ENCODE assay signal across 20 cellular contexts in genomic region chr7:1724118-1724910, GRCh38. TPM values are rescaled to one million over a fixed set of nuclear protein-coding genes. Genes with fewer than 3 reads are reported as not detected.
A peak's percentile ranks its signal among the peaks of the same experiment; 100 is the strongest.
DNase-seq lines count a peak whose midpoint lies in the region; ATAC-seq, FAIRE-seq and TF ChIP-seq lines count a peak whose summit lies in the region.
"Had no signal": no experiment of that assay in that cellular context is flagged by ENCODE, and none has a peak within 500 bp of the region (broad histone marks: within the 10 kb centered on the region; RNA-seq: fewer than 3 reads in every experiment).

No MANE protein-coding gene starts in this region.

- H3K18ac ChIP-seq in H1 (ENCODE audit: extremely low read depth, low read length) = no peak overlapping the region

- no peak overlapping the region for H3K27ac ChIP-seq in H1 (ENCODE audit: low read depth, low read length)
- H3K27ac ChIP-seq: HL-60, Peyer's patch had no signal

- WGBS in H1 (ENCODE audit: extremely low coverage in 1 of 2, insufficient coverage in 1 of 2, insufficient read length in 1 of 2, insufficient replicate concordance in 2 of 2, low coverage in 1 of 2, low lambda C conversion rate in 2 of 2, missing lambda C conversion rate in 1 of 2), 2 experiments = 94% methylated on average over 21 of the region's 21 CpGs; no CpG with 5 or more reads in 1 of the 2 experiments

- H3K23ac ChIP-seq in H1 (ENCODE audit: insufficient read length) = no peak overlapping the region

- no peak overlapping the region for H2AK5ac ChIP-seq in H1 (ENCODE audit: low read depth, low read length)

- H3K4ac ChIP-seq in H1 (replicated peaks; ENCODE audit: insufficient read length, low read depth, low read length) = no peak overlapping the region

- H3K4me2 ChIP-seq in H1 (ENCODE audit: insufficient read depth in 1 of 2, low read depth in 2 of 2, low read length in 2 of 2) = no peak overlapping the region

- TF ChIP-seq EP300 in H1 (IDR thresholded peaks at IDR 0.05; ENCODE audit: borderline replicate concordance in 1 of 2, low read depth in 2 of 2, low read length in 2 of 2) = no peak

- H4K8ac ChIP-seq in H1 (ENCODE audit: extremely low read depth, insufficient read depth, low read length) = no peak overlapping the region

- H3K9me3 ChIP-seq in H1 (ENCODE audit: insufficient read depth in 2 of 2, low read depth in 1 of 2, low read length in 1 of 2) = peaks cover 0 to 8% of the 10 kb centered on the region in 2 experiments; a peak in 3 of 4 replicates
- H3K9me3 ChIP-seq: HAP-1 had no signal

- no peak for FAIRE-seq in H1 (lab: Jason Lieb, UNC)
- FAIRE-seq: G401.6, GM12892 had no signal

- TF ChIP-seq CTCF in H1 (IDR thresholded peaks at IDR 0.05; ENCODE audit: control extremely low read depth in 1 of 3, insufficient read depth in 1 of 3, low read depth in 1 of 3, low read length in 3 of 3) = no peak

- no peak overlapping the region for H2BK15ac ChIP-seq in H1 (ENCODE audit: low read length)

- TF ChIP-seq POLR2A in H1 (IDR thresholded peaks at IDR 0.05; ENCODE audit: control extremely low read depth in 1 of 2, low read depth in 2 of 2, low read length in 2 of 2) = no peak

- no peak for TF ChIP-seq RAD21 in H1 (IDR thresholded peaks at IDR 0.05 in 1 of 2, conservative IDR thresholded peaks at IDR 0.05 in 1 of 2; ENCODE audit: low read depth in 2 of 2, low read length in 2 of 2)

- H3K9ac ChIP-seq in H1 (replicated peaks in 1 of 4; ENCODE audit: extremely low read depth in 1 of 4, low read depth in 3 of 4, low read length in 3 of 4) = no peak overlapping the region

- H3K14ac ChIP-seq in H1 (ENCODE audit: insufficient read length) = no peak overlapping the region

- H3K27me3 ChIP-seq in H1 (replicated peaks in 1 of 4; ENCODE audit: control insufficient read depth in 3 of 4, extremely low read depth in 1 of 4, insufficient read depth in 3 of 4, low read length in 3 of 4) = no peaks in the 10 kb centered on the region
- H3K27me3 ChIP-seq: Peyer's patch had no signal

- H3K23me2 ChIP-seq in H1 (ENCODE audit: low read depth, low read length) = peaks cover 1% of the 10 kb centered on the region; the same call in 1 of the 2 replicates

- no peak overlapping the region for H2AFZ ChIP-seq in H1 (ENCODE audit: low read length)

- H2BK12ac ChIP-seq in H1 (ENCODE audit: low read depth, low read length) = peak overlapping the region; percentile 60; the same call in 1 of the 2 replicates

- no peaks in the 10 kb centered on the region for H3K36me3 ChIP-seq in H1 (ENCODE audit: control insufficient read depth in 2 of 4, insufficient read depth in 4 of 4, low read length in 3 of 4)
- H3K36me3 ChIP-seq: HAP-1, Peyer's patch had no signal

- peaks cover 0 to 21% (median 12%) of the 10 kb centered on the region in 4 experiments; a peak in 6 of 7 replicates for H3K4me1 ChIP-seq in H1 (replicated peaks in 1 of 4; ENCODE audit: control insufficient read depth in 3 of 4, insufficient read depth in 4 of 4, low read length in 3 of 4)
- H3K4me1 ChIP-seq: HAP-1, Peyer's patch had no signal

- no peak for ATAC-seq in left ventricle myocardium superior
- no peak for ATAC-seq in Right ventricle myocardium superior (ENCODE audit: poor library complexity)
- no peak for ATAC-seq in HG03354 (IDR thresholded peaks at IDR 0.05; ENCODE audit: poor library complexity, severe bottlenecking, unreplicated experiment)
- ATAC-seq: CD8-positive, alpha-beta T cell had no signal

- intact Hi-C loops in left ventricle myocardium superior (cut with micrococcal nuclease) = no loop called here
- intact Hi-C loops in Right ventricle myocardium superior (cut with DNase I) = no loop called here

- H4K20me1 ChIP-seq in H1 (replicated peaks in 1 of 2; ENCODE audit: control insufficient read depth in 1 of 2, insufficient read depth in 2 of 2, low read length in 2 of 2) = peaks cover 0 to 2% of the 10 kb centered on the region in 2 experiments

- H2BK120ac ChIP-seq in H1 (replicated peaks; ENCODE audit: low read depth, low read length) = no peak overlapping the region

- H4K91ac ChIP-seq in H1 (replicated peaks; ENCODE audit: insufficient read length, low read length) = peak overlapping the region; percentile 35

- no peaks in the 10 kb centered on the region for H3K79me2 ChIP-seq in H1 (ENCODE audit: control insufficient read depth in 1 of 2, insufficient read depth in 2 of 2, low read length in 2 of 2)

- POLR2A ChIA-PET in H1 (lab: Charles Lee; ENCODE audit: partially characterized antibody) = no interaction called here

- peaks cover 2% of the 10 kb centered on the region; the same call in 1 of the 2 replicates for H3K79me1 ChIP-seq in H1 (ENCODE audit: low read depth, low read length)

- no peak overlapping the region for H2BK20ac ChIP-seq in H1 (ENCODE audit: low read length)

- H2BK5ac ChIP-seq in H1 (ENCODE audit: low read depth, low read length) = no peak overlapping the region

- CTCF ChIA-PET in H1 (lab: Charles Lee; ENCODE audit: partially characterized antibody) = no interaction called here

- DNase-seq in NCI-H2171 treated with DMSO at 0.1 percent for 48 hours (lab: John Stamatoyannopoulos, UW) = peak; percentile 19
- DNase-seq in NCI-H2171 (lab: John Stamatoyannopoulos, UW) = no peak
- DNase-seq in left ventricle myocardium superior = peak; percentile 29
- no peak for DNase-seq in Right ventricle myocardium superior
- no peak for DNase-seq in H1 (ENCODE audit: low read depth in 1 of 2, low spot score in 2 of 2)
- no peak for DNase-seq in NCI-H1436 treated with DMSO at 0.1 percent for 48 hours (lab: John Stamatoyannopoulos, UW)
- DNase-seq in nucleus accumbens (lab: John Stamatoyannopoulos, UW) = no peak
- DNase-seq: 8988T; AML-193; CD8-positive, alpha-beta T cell; MV-4-11; NCI-H1694; NCI-H2227 treated with DMSO at 0.1 percent for 48 hours had no signal

- H3K4me3 ChIP-seq in H1 (ENCODE audit: extremely low read depth in 1 of 4, insufficient read depth in 2 of 4, low read depth in 3 of 4, low read length in 4 of 4) = no peak overlapping the region
- H3K4me3 ChIP-seq: HAP-1, Peyer's patch had no signal

- no peak overlapping the region for H3K56ac ChIP-seq in H1 (replicated peaks; ENCODE audit: insufficient read length, low read depth, low read length)

- H4K5ac ChIP-seq in H1 (ENCODE audit: insufficient read length, low read depth, low read length) = no peak overlapping the region

TF ChIP-seq in H1, 55 proteins besides CTCF, POLR2A, EP300 and RAD21 (continues in another document):
- TF ChIP-seq CHD2 (IDR thresholded peaks at IDR 0.05; ENCODE audit: low read length) (no peak), KDM4A (IDR thresholded peaks at IDR 0.05; ENCODE audit: low read depth, low read length, severe bottlenecking) (no peak), TAF1 (IDR thresholded peaks at IDR 0.05; ENCODE audit: low read depth, low read length) (no peak), RBBP5 (IDR thresholded peaks at IDR 0.05; ENCODE audit: borderline replicate concordance, low read depth, low read length) (no peak), TAF7 (optimal IDR thresholded peaks at IDR 0.05; ENCODE audit: borderline replicate concordance, low read depth, low read length) (no peak), CREB1 (IDR thresholded peaks at IDR 0.05) (no peak), NRF1 (IDR thresholded peaks at IDR 0.05; ENCODE audit: low read depth, low read length) (no peak)

RNA-seq across cellular contexts. Expression of gene ELFN1, which starts 54.2 kb away (rescaled TPM):
- total RNA-seq in left ventricle myocardium superior (12.0 TPM), Right ventricle myocardium superior (10.8 TPM)
- 2.0 and 2.1 TPM in 2 replicates for total RNA-seq in H1 (2021; fragmentation: NEBNext Ultra II Directional; extraction: Animal tissue kit (Norgen Biotek cat#: 25700))
- 4.5 and 4.8 TPM in 2 replicates for polyA plus RNA-seq in H1 (2011; rRNA removed)
- 3.6 TPM for polyA plus RNA-seq in H1 (2011; cell fraction: cytosol; rRNA removed)
- polyA plus RNA-seq in H1 (2011; cell fraction: nucleus; rRNA removed) = 2.8 TPM
- 1.5 to 4.4 TPM (median 3.3 TPM) in 4 replicates for polyA plus RNA-seq in H1 (2012, experiment 1 of 2)
- polyA plus RNA-seq in H1 (2012, experiment 2 of 2) = 2.0 TPM
- 3.3 TPM for polyA plus RNA-seq in H1 (2013, experiment 1 of 2)
- 3.5 TPM for polyA plus RNA-seq in H1 (2013, experiment 2 of 2)
- 1.8 and 2.7 TPM in 2 replicates for polyA minus RNA-seq in H1 (2011; rRNA and poly(A)+ RNA removed)
- 3.5 TPM for polyA minus RNA-seq in H1 (2011; cell fraction: cytosol; rRNA and poly(A)+ RNA removed)
- polyA minus RNA-seq in H1 (2011; cell fraction: nucleus; rRNA and poly(A)+ RNA removed) = 1.5 TPM
- total RNA-seq: CD8-positive, alpha-beta T cell; OCI-LY7 had no signal

Comparison
In these comparisons a context has a peak if more than half of its experiments do, and no peak if none do; other contexts are left out.
1. DNase-seq: peak in NCI-H2171 treated with DMSO at 0.1 percent for 48 hours (single experiment) and left ventricle myocardium superior (single experiment); none in NCI-H2171 (single experiment), Right ventricle myocardium superior (single experiment), H1 (0 of 2), NCI-H1436 treated with DMSO at 0.1 percent for 48 hours (single experiment) and nucleus accumbens (0 of 56).